ENCODE assay signal across 8 cellular contexts in the genomic region with DNA sequence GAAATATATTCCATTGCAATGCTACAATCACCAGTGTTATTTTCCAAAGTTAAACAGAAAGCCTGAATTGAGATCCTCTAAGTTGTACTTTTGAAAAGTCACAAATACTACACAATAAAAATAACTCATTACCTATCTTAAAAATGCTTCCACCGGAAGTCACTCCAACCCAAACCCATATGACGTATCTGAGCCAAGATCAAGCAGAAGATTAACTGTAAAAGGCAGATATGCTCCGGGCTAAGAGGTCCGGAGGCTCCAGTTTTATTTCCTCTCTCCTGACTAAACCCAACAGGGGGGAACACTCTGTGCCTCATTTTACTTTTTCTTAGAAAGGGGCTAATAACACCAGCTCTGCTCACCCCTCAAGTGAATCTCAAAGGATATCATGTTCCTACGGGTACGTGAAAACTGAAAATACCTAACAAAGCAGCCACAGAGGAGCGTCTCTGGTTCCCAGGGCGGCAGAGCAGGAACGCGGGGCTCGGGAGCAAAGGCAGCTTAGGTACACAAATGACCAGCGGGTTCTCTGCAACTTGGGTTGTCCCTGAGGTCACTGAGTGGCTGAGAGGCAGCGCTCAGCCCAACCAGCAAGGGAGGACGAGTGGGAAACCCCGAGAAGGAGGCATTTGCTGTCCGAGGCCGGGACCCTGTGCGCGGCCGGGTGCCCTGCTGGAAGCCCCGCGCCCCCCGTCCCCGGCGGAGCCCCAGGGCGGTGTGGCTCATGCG. TPM values are rescaled to one million over a fixed set of nuclear protein-coding genes. Genes with fewer than 3 reads are reported as not detected.
A peak's percentile ranks its signal among the peaks of the same experiment; 100 is the strongest.
DNase-seq lines count a peak whose midpoint lies in the region; ATAC-seq and TF ChIP-seq lines count a peak whose summit lies in the region.

No MANE protein-coding gene starts in this region.

- no peaks in the 10 kb centered on the region for H3K9me3 Mint-ChIP-seq in effector memory CD8-positive, alpha-beta T cell
- peaks cover 9% of the 10 kb centered on the region for H3K9me3 Mint-ChIP-seq in mesothelial cell of epicardium

- H3K4me3 Mint-ChIP-seq in effector memory CD8-positive, alpha-beta T cell, result peak overlapping the region; percentile 90 to 96
- H3K4me3 Mint-ChIP-seq in mesothelial cell of epicardium, result peak overlapping the region; percentile 76

- H3K27me3 ChIP-seq in aorta (ENCODE audit: control insufficient read depth in 1 of 2, insufficient read depth in 2 of 2, low read length in 1 of 2), result no peaks in the 10 kb centered on the region

- H3K4me1 Mint-ChIP-seq in effector memory CD8-positive, alpha-beta T cell (ENCODE audit: low read depth in 2 of 2), result peaks cover 18% of the 10 kb centered on the region in 2 donors
- peaks cover 52% of the 10 kb centered on the region for H3K4me1 Mint-ChIP-seq in mesothelial cell of epicardium

- H3K27ac Mint-ChIP-seq in effector memory CD8-positive, alpha-beta T cell, result peak overlapping the region; percentile 23 to 68
- peak overlapping the region; percentile 71 for H3K27ac Mint-ChIP-seq in mesothelial cell of epicardium

- 1% methylated on average over 23 to 27 of the region's 27 CpGs for WGBS in aorta, 2 donors

- H3K9me3 ChIP-seq in aorta (ENCODE audit: control insufficient read depth, low read length), result no peaks in the 10 kb centered on the region

- DNase-seq in NOMO-1 treated with dmso at 0.1 percent for 144 hours (lab: John Stamatoyannopoulos, UW; ENCODE audit: unreplicated experiment), result peak; percentile 12
- no peak for DNase-seq in NOMO-1 treated with DMSO at 0.1 percent for 48 hours (lab: John Stamatoyannopoulos, UW; ENCODE audit: unreplicated experiment)
- DNase-seq in RPMI8226, result peak; percentile 28
- DNase-seq in effector memory CD8-positive, alpha-beta T cell, result no peak
- DNase-seq in mesothelial cell of epicardium (ENCODE audit: low spot score in 2 of 2, unreplicated experiment in 2 of 2), result no peak
- DNase-seq in aorta, result peak; percentile 70 to 82

- peaks cover 11 to 18% of the 10 kb centered on the region in 2 donors for H3K27me3 Mint-ChIP-seq in effector memory CD8-positive, alpha-beta T cell
- no peaks in the 10 kb centered on the region for H3K27me3 Mint-ChIP-seq in mesothelial cell of epicardium (ENCODE audit: low read depth)

- intact Hi-C loops in aorta (cut with DNase I), result loop anchor here (5.0 kb wide), 3 partner anchors 38 to 53 kb away; no protein-coding TSS in a partner anchor

- peak overlapping the region; percentile 8 to 100 for H3K27ac ChIP-seq in aorta (ENCODE audit: low read depth in 1 of 2, low read length in 2 of 2)

- H3K36me3 Mint-ChIP-seq in effector memory CD8-positive, alpha-beta T cell (ENCODE audit: insufficient read depth), result no peaks in the 10 kb centered on the region
- peaks cover 12% of the 10 kb centered on the region for H3K36me3 Mint-ChIP-seq in mesothelial cell of epicardium

- peak overlapping the region; percentile 44 to 58 for H3K4me3 ChIP-seq in aorta (ENCODE audit: low read length in 2 of 2)

- H3K36me3 ChIP-seq in aorta (ENCODE audit: control insufficient read depth in 1 of 2, insufficient read depth in 2 of 2, low read length in 1 of 2), result no peaks in the 10 kb centered on the region

- H3K4me1 ChIP-seq in aorta (ENCODE audit: control insufficient read depth in 1 of 2, insufficient read depth in 2 of 2, low read length in 2 of 2), result no peaks in the 10 kb centered on the region

- ATAC-seq in HG02623 (IDR thresholded peaks at IDR 0.05; ENCODE audit: unreplicated experiment) (peak; percentile 20), aorta (ENCODE audit: low FRiP score) (peak; percentile 74), GM21526 (IDR thresholded peaks at IDR 0.05; ENCODE audit: low FRiP score, unreplicated experiment) (no peak)
- ATAC-seq in effector memory CD8-positive, alpha-beta T cell (replicated peaks), result peak; percentile 2

- TF ChIP-seq CTCF in mesothelial cell of epicardium (IDR thresholded peaks at IDR 0.05; ENCODE audit: unreplicated experiment), result no peak

RNA-seq across cellular contexts. Expression of gene RAB20, which starts 0.8 kb away (rescaled TPM):
- total RNA-seq in mesothelial cell of epicardium (8.9 to 10.2 TPM (median 9.6 TPM) in 3 replicates), aorta (10 to 100 TPM; 18.8 to 22.4 TPM)
- 10 to 100 TPM; 12.9 to 16.2 TPM for polyA plus RNA-seq in aorta

RNA-seq across cellular contexts. Expression of gene NAXD, which starts 54.6 kb away (rescaled TPM):
- total RNA-seq in mesothelial cell of epicardium (39.5 to 41.4 TPM (median 40.8 TPM) in 3 replicates), aorta (10 to 100 TPM; 21.2 to 30.4 TPM)
- polyA plus RNA-seq in aorta, result 10 to 100 TPM; 20.7 to 47.0 TPM

Comparison
In these comparisons a context has a peak if more than half of its experiments do, and no peak if none do; other contexts are left out.
1. DNase-seq: peak in NOMO-1 treated with dmso at 0.1 percent for 144 hours (single experiment), RPMI8226 (single experiment) and aorta (2 of 2); none in NOMO-1 treated with DMSO at 0.1 percent for 48 hours (single experiment), effector memory CD8-positive, alpha-beta T cell (0 of 3) and mesothelial cell of epicardium (0 of 2).